Comparison of ENCODE assay signal across 22 cellular contexts in genomic region chr20:63411898-63412631, GRCh38. TPM values are rescaled to one million over a fixed set of nuclear protein-coding genes. Genes with fewer than 3 reads are reported as not detected.
"Had no signal": no experiment of that assay in that cellular context is flagged by ENCODE, and none has a peak within 500 bp of the region (broad histone marks: within the 10 kb centered on the region; RNA-seq: fewer than 3 reads in every experiment).

No MANE protein-coding gene starts in this region.

- H3K4me1 Mint-ChIP-seq: activated B cell treated with CpG ODN at 0.5 μM for 24 hours; central memory CD8-positive, alpha-beta T cell had no signal

- DNase-seq: activated B cell treated with CpG ODN at 0.5 μM for 24 hours; activated CD4-positive, alpha-beta T cell treated with anti-CD3 and anti-CD28 coated beads, Interleukin-2, amount 10 ng/mL, durations not matched to agents 24 days and 14 days; activated T-cell treated with anti-CD3 and anti-CD28 coated beads for 4 hours; brain microvascular endothelial cell; effector memory CD4-positive, alpha-beta T cell; foreskin melanocyte; head of caudate nucleus; kidney glomerular epithelial cell; mesenchymal stem cell; ovary; sigmoid colon; spleen; T-helper 2 cell; upper lobe of right lung had no signal

- H3K36me3 ChIP-seq: brain microvascular endothelial cell, ovary, sigmoid colon, spleen, thoracic aorta, upper lobe of right lung had no signal

- H3K27ac ChIP-seq: brain microvascular endothelial cell, epithelial cell of prostate, ovary, sigmoid colon, spleen, thoracic aorta, upper lobe of right lung had no signal

- ATAC-seq: natural killer cell treated with Interleukin-12 subunit alpha and Interleukin-12 subunit beta and Interleukin-15 and Interleukin-18, amount 100 ng/mL, for 72 hours; upper lobe of right lung had no signal

- H3K4me3 Mint-ChIP-seq: activated B cell treated with CpG ODN at 0.5 μM for 24 hours; activated CD4-positive, alpha-beta T cell treated with anti-CD3 and anti-CD28 coated beads, Interleukin-2, amount 10 ng/mL, durations not matched to agents 24 days and 14 days; activated naive CD8-positive, alpha-beta T cell; central memory CD8-positive, alpha-beta T cell; dendritic cell treated with granulocyte-macrophage colony-stimulating factor and Interleukin-4, amounts not matched to agents 40 ng/mL and 50 ng/mL, for 4 days; natural killer cell treated with Interleukin-12 subunit alpha and Interleukin-12 subunit beta and Interleukin-15 and Interleukin-18, amount 100 ng/mL, for 72 hours had no signal

- H3K4me3 ChIP-seq: ovary, sigmoid colon, spleen, thoracic aorta, upper lobe of right lung had no signal

- H3K36me3 Mint-ChIP-seq: activated naive CD8-positive, alpha-beta T cell; natural killer cell treated with Interleukin-12 subunit alpha and Interleukin-12 subunit beta and Interleukin-15 and Interleukin-18, amount 100 ng/mL, for 72 hours had no signal

- H3K9me3 ChIP-seq: ovary, sigmoid colon, spleen, thoracic aorta, upper lobe of right lung had no signal

- H3K4me1 ChIP-seq: sigmoid colon, upper lobe of right lung had no signal

- H3K27me3 ChIP-seq: ovary had no signal

- H3K9me3 Mint-ChIP-seq: activated B cell treated with CpG ODN at 0.5 μM for 24 hours; activated CD4-positive, alpha-beta T cell treated with anti-CD3 and anti-CD28 coated beads, Interleukin-2, amount 10 ng/mL, durations not matched to agents 24 days and 14 days; central memory CD8-positive, alpha-beta T cell; dendritic cell treated with granulocyte-macrophage colony-stimulating factor and Interleukin-4, amounts not matched to agents 40 ng/mL and 50 ng/mL, for 4 days; natural killer cell treated with Interleukin-12 subunit alpha and Interleukin-12 subunit beta and Interleukin-15 and Interleukin-18, amount 100 ng/mL, for 72 hours had no signal

- H3K27me3 Mint-ChIP-seq: activated CD4-positive, alpha-beta T cell treated with anti-CD3 and anti-CD28 coated beads, Interleukin-2, amount 10 ng/mL, durations not matched to agents 24 days and 14 days had no signal

- H3K27ac Mint-ChIP-seq: activated B cell treated with CpG ODN at 0.5 μM for 24 hours; activated CD4-positive, alpha-beta T cell treated with anti-CD3 and anti-CD28 coated beads, Interleukin-2, amount 10 ng/mL, durations not matched to agents 24 days and 14 days; activated naive CD8-positive, alpha-beta T cell; dendritic cell treated with granulocyte-macrophage colony-stimulating factor and Interleukin-4, amounts not matched to agents 40 ng/mL and 50 ng/mL, for 4 days; natural killer cell treated with Interleukin-12 subunit alpha and Interleukin-12 subunit beta and Interleukin-15 and Interleukin-18, amount 100 ng/mL, for 72 hours had no signal

RNA-seq across cellular contexts. Expression of gene CHRNA4, which starts 50.9 kb away (rescaled TPM):
- total RNA-seq: activated B cell treated with CpG ODN at 0.5 μM for 24 hours; activated CD4-positive, alpha-beta T cell treated with anti-CD3 and anti-CD28 coated beads, Interleukin-2, amount 10 ng/mL, durations not matched to agents 24 days and 14 days; fibroblast of lung; natural killer cell treated with Interleukin-12 subunit alpha and Interleukin-12 subunit beta and Interleukin-15 and Interleukin-18, amount 100 ng/mL, for 72 hours; pulmonary artery endothelial cell; thoracic aorta had no signal
